Comparison of ENCODE assay signal across 8 cellular contexts in genomic region chr6:7106752-7107577, GRCh38.
A peak's percentile ranks its signal among the peaks of the same experiment; 100 is the strongest.
DNase-seq lines count a peak whose midpoint lies in the region; ATAC-seq and TF ChIP-seq lines count a peak whose summit lies in the region.

No MANE protein-coding gene starts in this region.

- H3K4me3 ChIP-seq in choroid plexus epithelial cell (ENCODE audit: low read depth, low read length), result peak overlapping the region; percentile 94

- H3K9me3 Mint-ChIP-seq in memory B cell, result no peaks in the 10 kb centered on the region

- peak overlapping the region; percentile 92 for H3K4me3 Mint-ChIP-seq in memory B cell

- H3K27ac Mint-ChIP-seq in memory B cell, result peak overlapping the region; percentile 83

- H3K36me3 Mint-ChIP-seq in memory B cell, result no peaks in the 10 kb centered on the region

- peak; percentile 34 to 57 (median 38) for DNase-seq in activated CD4-positive, CD25-positive, alpha-beta regulatory T cell (lab: John Stamatoyannopoulos, UW)
- DNase-seq in choroid plexus epithelial cell (ENCODE audit: low read depth) (peak; percentile 14), memory B cell (ENCODE audit: low spot score in 2 of 2) (peak; percentile 63 to 65), NCI-H2196 (lab: John Stamatoyannopoulos, UW; ENCODE audit: unreplicated experiment) (no peak)
- peak; percentile 37 to 63 for DNase-seq in stimulated activated CD8-positive, alpha-beta memory T cell treated with anti-CD3 and anti-CD28 coated beads, Interleukin-4, amount 100 ng/mL, for 4 hours (ENCODE audit: low read depth in 2 of 2, low spot score in 1 of 2)

- TF ChIP-seq CTCF in C4-2B (conservative IDR thresholded peaks at IDR 0.05), result no peak
- TF ChIP-seq CTCF in choroid plexus epithelial cell (conservative IDR thresholded peaks at IDR 0.05; ENCODE audit: low read depth, low read length), result peak; percentile 34

- H3K27ac ChIP-seq in C4-2B, result peak overlapping the region; percentile 89

- ATAC-seq in GM19395 (IDR thresholded peaks at IDR 0.05; ENCODE audit: unreplicated experiment) (peak; percentile 52), HG03571 (IDR thresholded peaks at IDR 0.05; ENCODE audit: unreplicated experiment) (peak; percentile 36), memory B cell (ENCODE audit: low read depth) (peak; percentile 72)

- H3K4me1 Mint-ChIP-seq in memory B cell, result peaks cover 18% of the 10 kb centered on the region

- H3K27me3 Mint-ChIP-seq in memory B cell, result no peaks in the 10 kb centered on the region
